In the genomic region with DNA sequence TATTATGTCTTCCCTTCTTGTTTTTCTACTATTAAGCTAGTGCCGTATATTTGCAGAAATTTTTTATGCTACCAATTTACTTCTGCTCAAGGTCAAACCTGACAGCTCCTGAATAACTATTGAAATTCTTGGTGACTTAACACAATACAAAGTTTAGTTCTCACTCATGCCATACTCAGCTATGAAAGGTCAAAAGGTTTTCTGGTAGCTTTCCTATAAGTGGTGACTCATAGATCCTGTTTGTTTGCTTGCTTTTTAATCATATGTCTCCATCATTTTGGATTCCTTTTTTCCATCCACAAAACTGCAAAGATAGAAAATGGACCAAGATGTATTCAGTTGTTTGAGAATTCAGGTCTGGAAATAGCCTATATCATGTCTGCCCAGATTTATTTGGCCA, we compare ENCODE assay signal across 21 cellular contexts.
DNase-seq lines count a peak whose midpoint lies in the region; ATAC-seq, FAIRE-seq and TF ChIP-seq lines count a peak whose summit lies in the region.
"Had no signal": no experiment of that assay in that cellular context is flagged by ENCODE, and none has a peak within 500 bp of the region (broad histone marks: within the 10 kb centered on the region; RNA-seq: fewer than 3 reads in every experiment).

No MANE protein-coding gene starts in this region.

- no peaks in the 10 kb centered on the region for H3K4me1 Mint-ChIP-seq in effector memory CD8-positive, alpha-beta T cell (ENCODE audit: low read depth in 2 of 2)
- H3K4me1 Mint-ChIP-seq: CD14-positive monocyte had no signal

- dilution Hi-C loops in endothelial cell of umbilical vein (cut with MboI; ENCODE audit: extremely low pct_ligation_motif_present, low sequenced_read_pairs): no loop called here

- no peak overlapping the region for H2AK5ac ChIP-seq in mesenchymal stem cell (ENCODE audit: low read length, severe bottlenecking)

- no peak overlapping the region for H3K27ac Mint-ChIP-seq in effector memory CD8-positive, alpha-beta T cell
- H3K27ac Mint-ChIP-seq: CD14-positive monocyte, IgD-negative memory B cell had no signal

- H4K8ac ChIP-seq in mesenchymal stem cell (ENCODE audit: low read length): no peak overlapping the region

- H2BK15ac ChIP-seq in mesenchymal stem cell (ENCODE audit: low read depth, poor library complexity, severe bottlenecking): no peak overlapping the region

- no peaks in the 10 kb centered on the region for H3K36me3 Mint-ChIP-seq in effector memory CD8-positive, alpha-beta T cell (ENCODE audit: insufficient read depth)
- H3K36me3 Mint-ChIP-seq: CD14-positive monocyte, IgD-negative memory B cell had no signal

- DNase-seq in DMS53 treated with DMSO at 0.1 percent for 48 hours (lab: John Stamatoyannopoulos, UW; ENCODE audit: unreplicated experiment) (peak; percentile 49), RWPE1 (ENCODE audit: low spot score) (peak; percentile 10), endothelial cell of umbilical vein (ENCODE audit: low read depth, low spot score) (peak; percentile 93), mesenchymal stem cell (peak; percentile 1), erythroblast (lab: John Stamatoyannopoulos, UW) (no peak), sciatic nerve (ENCODE audit: low spot score) (no peak)
- no peak for DNase-seq in effector memory CD8-positive, alpha-beta T cell
- DNase-seq: COR-L47, DMS79, MV-4-11, NCI-H1436, NCI-H2081, NCI-H524 had no signal

- no peak overlapping the region for H2BK120ac ChIP-seq in mesenchymal stem cell (ENCODE audit: low read depth, low read length)

- no peak overlapping the region for H3K4me2 ChIP-seq in endothelial cell of umbilical vein (ENCODE audit: insufficient read depth, low read length)
- no peak overlapping the region for H3K4me2 ChIP-seq in mesenchymal stem cell (ENCODE audit: low read length, poor library complexity, severe bottlenecking)

- H3K4me3 Mint-ChIP-seq in effector memory CD8-positive, alpha-beta T cell: no peak overlapping the region
- H3K4me3 Mint-ChIP-seq: CD14-positive monocyte, IgD-negative memory B cell had no signal

- no peak overlapping the region for H2BK5ac ChIP-seq in mesenchymal stem cell (ENCODE audit: low read depth, low read length, poor library complexity, severe bottlenecking)

- no peaks in the 10 kb centered on the region for H4K20me1 ChIP-seq in endothelial cell of umbilical vein (replicated peaks; ENCODE audit: control insufficient read depth, extremely low read depth, insufficient read depth, low read length)

- no peak overlapping the region for H4K91ac ChIP-seq in mesenchymal stem cell (ENCODE audit: low read length)

- H3K4me3 ChIP-seq in endothelial cell of umbilical vein (replicated peaks in 1 of 3; ENCODE audit: insufficient read depth in 1 of 3, low read depth in 1 of 3, low read length in 3 of 3) (no peak overlapping the region), mesenchymal stem cell (ENCODE audit: insufficient read depth in 1 of 2, low read depth in 1 of 2, low read length in 2 of 2) (no peak overlapping the region)
- H3K4me3 ChIP-seq: HAP-1 had no signal

- POLR2A ChIA-PET in RWPE1 (lab: Yijun Ruan, JAX; ENCODE audit: low non-redundant PET): no interaction called here
- POLR2A ChIA-PET in endothelial cell of umbilical vein (lab: Charles Lee): no interaction called here

- H3K4ac ChIP-seq in mesenchymal stem cell (ENCODE audit: low read depth in 1 of 2, low read length in 2 of 2): no peak overlapping the region

- no peaks in the 10 kb centered on the region for H3K27me3 ChIP-seq in endothelial cell of umbilical vein (ENCODE audit: control insufficient read depth in 2 of 2, insufficient read depth in 2 of 2, low read length in 2 of 2)
- H3K27me3 ChIP-seq in mesenchymal stem cell (ENCODE audit: control insufficient read depth in 1 of 2, insufficient read depth in 1 of 2, low read length in 2 of 2): no peaks in the 10 kb centered on the region

- TF ChIP-seq POLR2A in endothelial cell of umbilical vein (IDR thresholded peaks at IDR 0.05; ENCODE audit: low read depth, low read length) (no peak), erythroblast (IDR thresholded peaks at IDR 0.05; ENCODE audit: low read length) (no peak)

- H3K9me3 ChIP-seq in endothelial cell of umbilical vein (replicated peaks; ENCODE audit: control insufficient read depth, insufficient read depth, low read length): no peaks in the 10 kb centered on the region
- H3K9me3 ChIP-seq in mesenchymal stem cell (ENCODE audit: control insufficient read depth, low read length): no peaks in the 10 kb centered on the region
- H3K9me3 ChIP-seq: HAP-1 had no signal

- no peaks in the 10 kb centered on the region for H3K36me3 ChIP-seq in endothelial cell of umbilical vein (ENCODE audit: control insufficient read depth in 2 of 2, extremely low read depth in 1 of 2, insufficient read depth in 2 of 2, low read length in 2 of 2)
- no peaks in the 10 kb centered on the region for H3K36me3 ChIP-seq in mesenchymal stem cell (ENCODE audit: control insufficient read depth in 1 of 2, insufficient read depth in 2 of 2, low read depth in 1 of 2, low read length in 2 of 2)
- H3K36me3 ChIP-seq: HAP-1 had no signal

- peak; percentile 86 for FAIRE-seq in endothelial cell of umbilical vein (lab: Jason Lieb, UNC)
- FAIRE-seq: A204.1, G401.6, GM12892, RCC 7860 had no signal

- TF ChIP-seq CTCF in RWPE1 (conservative IDR thresholded peaks at IDR 0.05; ENCODE audit: low read depth): no peak
- no peak for TF ChIP-seq CTCF in endothelial cell of umbilical vein (IDR thresholded peaks at IDR 0.05; ENCODE audit: extremely low read depth in 1 of 2, insufficient read depth in 1 of 2, low read depth in 1 of 2, low read length in 2 of 2)

- no peak overlapping the region for H3K27ac ChIP-seq in RWPE1
- H3K27ac ChIP-seq in endothelial cell of umbilical vein (ENCODE audit: insufficient read depth, low read depth, low read length): peak overlapping the region; percentile 24
- H3K27ac ChIP-seq in mesenchymal stem cell (ENCODE audit: low read length, poor library complexity, severe bottlenecking): peak overlapping the region; percentile 73

- H3K4me1 ChIP-seq in endothelial cell of umbilical vein (ENCODE audit: control insufficient read depth, extremely low read depth, insufficient read depth, low read length) (peaks cover 34% of the 10 kb centered on the region), mesenchymal stem cell (ENCODE audit: control insufficient read depth, insufficient read depth, low read depth, low read length) (no peaks in the 10 kb centered on the region)
- H3K4me1 ChIP-seq: HAP-1 had no signal

- H3K23ac ChIP-seq in mesenchymal stem cell (ENCODE audit: low read length in 2 of 2): no peak overlapping the region

- H3K9me1 ChIP-seq in endothelial cell of umbilical vein (replicated peaks; ENCODE audit: control insufficient read depth, extremely low read depth, insufficient read depth, low read length): no peaks in the 10 kb centered on the region

- no peak overlapping the region for H2BK12ac ChIP-seq in mesenchymal stem cell (ENCODE audit: low read length in 2 of 2)

- H3K14ac ChIP-seq in mesenchymal stem cell (ENCODE audit: low read length in 2 of 2): no peak overlapping the region

- H2AFZ ChIP-seq in endothelial cell of umbilical vein (ENCODE audit: low read depth, low read length) (peak overlapping the region; percentile 48), mesenchymal stem cell (ENCODE audit: low read depth, low read length) (no peak overlapping the region)

- 69% methylated on average over 1 of the region's 1 CpG for WGBS in mesenchymal stem cell

- H3K9me3 Mint-ChIP-seq in effector memory CD8-positive, alpha-beta T cell: peaks cover 0 to 8% of the 10 kb centered on the region in 2 donors

- H3K79me2 ChIP-seq in endothelial cell of umbilical vein (ENCODE audit: control insufficient read depth, insufficient read depth, low read length): no peaks in the 10 kb centered on the region

- ATAC-seq in HG03159 (IDR thresholded peaks at IDR 0.05; ENCODE audit: unreplicated experiment) (no peak), sciatic nerve (no peak)
- no peak for ATAC-seq in effector memory CD8-positive, alpha-beta T cell (replicated peaks)

- CTCF ChIA-PET in RWPE1 (lab: Yijun Ruan, JAX): no interaction called here
- CTCF ChIA-PET in endothelial cell of umbilical vein (lab: Charles Lee): no interaction called here

- H3K79me1 ChIP-seq in mesenchymal stem cell (replicated peaks; ENCODE audit: low read length, poor library complexity, severe bottlenecking): no peaks in the 10 kb centered on the region

- no peak overlapping the region for H3K18ac ChIP-seq in mesenchymal stem cell (ENCODE audit: low read depth in 1 of 2, low read length in 2 of 2)

- BruUV-seq in endothelial cell of umbilical vein (replicated peaks; lab: Mats Ljungman, UMichigan): no TSS peak

- H3K9ac ChIP-seq in endothelial cell of umbilical vein (replicated peaks; ENCODE audit: extremely low read depth, insufficient read depth, low read length) (no peak overlapping the region), mesenchymal stem cell (ENCODE audit: low read length) (no peak overlapping the region)

- intact Hi-C loops in endothelial cell of umbilical vein (cut with micrococcal nuclease): loop anchor here (5.0 kb wide), 1 partner anchor 68 kb away; no protein-coding TSS in a partner anchor
- intact Hi-C loops in sciatic nerve (cut with DNase I): no loop called here

- H3K27me3 Mint-ChIP-seq in effector memory CD8-positive, alpha-beta T cell: no peaks in the 10 kb centered on the region
- H3K27me3 Mint-ChIP-seq: IgD-negative memory B cell had no signal

TF ChIP-seq in endothelial cell of umbilical vein, 7 proteins besides CTCF, POLR2A, EP300 and RAD21:
- TF ChIP-seq FOS (IDR thresholded peaks at IDR 0.05; ENCODE audit: borderline replicate concordance, insufficient read depth, low read length): peak; percentile 85
- TF ChIP-seq, protein P1, sequence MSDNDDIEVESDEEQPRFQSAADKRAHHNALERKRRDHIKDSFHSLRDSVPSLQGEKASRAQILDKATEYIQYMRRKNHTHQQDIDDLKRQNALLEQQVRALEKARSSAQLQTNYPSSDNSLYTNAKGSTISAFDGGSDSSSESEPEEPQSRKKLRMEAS (IDR thresholded peaks at IDR 0.05; ENCODE audit: insufficient read depth, insufficient read length): no peak
- peak; percentile 95 for TF ChIP-seq JUN (IDR thresholded peaks at IDR 0.05; ENCODE audit: borderline replicate concordance, insufficient read depth, insufficient read length, low read depth)

Comparison
In these comparisons a context has a peak if more than half of its experiments do, and no peak if none do; other contexts are left out.
1. DNase-seq: peak in DMS53 treated with DMSO at 0.1 percent for 48 hours (single experiment), RWPE1 (single experiment), endothelial cell of umbilical vein (single experiment) and mesenchymal stem cell (single experiment); none in erythroblast (0 of 2), sciatic nerve (single experiment) and effector memory CD8-positive, alpha-beta T cell (0 of 3).